8 cellular contexts compared by ENCODE assay signal in genomic region chr5:52799983-52800393, GRCh38. TPM values are rescaled to one million over a fixed set of nuclear protein-coding genes. Genes with fewer than 3 reads are reported as not detected.
A peak's percentile ranks its signal among the peaks of the same experiment; 100 is the strongest.
DNase-seq lines count a peak whose midpoint lies in the region; ATAC-seq and TF ChIP-seq lines count a peak whose summit lies in the region.

No MANE protein-coding gene starts in this region.

- H3K9me3 ChIP-seq in right cardiac atrium (ENCODE audit: control insufficient read depth, low read length) (no peaks in the 10 kb centered on the region), uterus (no peaks in the 10 kb centered on the region)

- ATAC-seq in GM18508 (IDR thresholded peaks at IDR 0.05; ENCODE audit: insufficient read depth, unreplicated experiment) (peak; percentile 60), HG02973 (IDR thresholded peaks at IDR 0.05; ENCODE audit: unreplicated experiment) (peak; percentile 77), right cardiac atrium (peak; percentile 93 to 95)

- H3K36me3 ChIP-seq in uterus: no peaks in the 10 kb centered on the region

- H3K27me3 ChIP-seq in right cardiac atrium (ENCODE audit: control insufficient read depth, insufficient read depth) (no peaks in the 10 kb centered on the region), uterus (no peaks in the 10 kb centered on the region)

- peak; percentile 65 for DNase-seq in NCI-H187 treated with DMSO at 0.1 percent for 48 hours (lab: John Stamatoyannopoulos, UW)
- peak; percentile 91 to 95 (median 93) for DNase-seq in T-helper 2 cell
- DNase-seq in anterior cingulate cortex (lab: John Stamatoyannopoulos, UW): peak; percentile 52 to 97 (median 90)
- peak; percentile 97 to 99 (median 98) for DNase-seq in right cardiac atrium
- DNase-seq in putamen (ENCODE audit: low spot score): peak; percentile 96
- DNase-seq in uterus: peak; percentile 95 to 97

- H3K27ac ChIP-seq in right cardiac atrium (ENCODE audit: low read length) (peak overlapping the region; percentile 90), uterus (peak overlapping the region; percentile 91 to 96)

- TF ChIP-seq POLR2A in uterus (IDR thresholded peaks at IDR 0.05): peak; percentile 87 to 88

- intact Hi-C loops in right cardiac atrium (cut with DNase I): loop anchor here in 1 of 4 donors (10.0 kb wide), 1 partner anchor 95 kb away; no protein-coding TSS in a partner anchor
- intact Hi-C loops in uterus (cut with DNase I; ENCODE audit: low total_unique reads): no loop called here

- WGBS in right cardiac atrium: under 1% methylated on average over 34 of the region's 34 CpGs

- TF ChIP-seq CTCF in uterus (IDR thresholded peaks at IDR 0.05): no peak

- peaks cover 4% of the 10 kb centered on the region for H3K4me1 ChIP-seq in right cardiac atrium (ENCODE audit: control insufficient read depth, insufficient read depth, low read length)
- peaks cover 0 to 23% of the 10 kb centered on the region in 2 donors for H3K4me1 ChIP-seq in uterus

- H3K4me3 ChIP-seq in right cardiac atrium (ENCODE audit: low read length): peak overlapping the region; percentile 57
- peak overlapping the region; percentile 54 to 63 for H3K4me3 ChIP-seq in uterus

RNA-seq across cellular contexts. Expression of gene ITGA1, which starts 12.3 kb away (rescaled TPM):
- 10 to 100 TPM; 22.2 to 42.4 (median 29.4) TPM for total RNA-seq in right cardiac atrium
- polyA plus RNA-seq in right cardiac atrium: 6.6 TPM
- total RNA-seq in uterus: 10 to 100 TPM; 41.8 to 94.0 (median 69.6) TPM

RNA-seq across cellular contexts. Expression of gene PELO, which starts 12.3 kb away (rescaled TPM):
- total RNA-seq in right cardiac atrium (10 to 100 TPM; 19.1 to 24.3 (median 20.2) TPM), uterus (10 to 100 TPM; 16.5 to 35.8 (median 24.6) TPM)
- 7.9 TPM for polyA plus RNA-seq in right cardiac atrium

Comparison
In these comparisons a context has a peak if more than half of its experiments do, and no peak if none do; other contexts are left out.
1. Peak in every context shown above with its lines: DNase-seq, ATAC-seq, H3K4me3 ChIP-seq and H3K27ac ChIP-seq.